8 cellular contexts compared by ENCODE assay signal in genomic region chr10:47024399-47025252, GRCh38.
DNase-seq lines count a peak whose midpoint lies in the region; ATAC-seq and TF ChIP-seq lines count a peak whose summit lies in the region.

No MANE protein-coding gene starts in this region.

- peak overlapping the region in 1 of 8 donors; percentile 56 for H3K27ac Mint-ChIP-seq in CD8-positive, alpha-beta memory T cell
- no peak overlapping the region for H3K27ac Mint-ChIP-seq in activated CD4-positive, alpha-beta T cell treated with anti-CD3 and anti-CD28 coated beads for 36 hours

- H3K4me3 Mint-ChIP-seq in CD8-positive, alpha-beta memory T cell: no peak overlapping the region
- H3K4me3 Mint-ChIP-seq in activated CD4-positive, alpha-beta T cell treated with anti-CD3 and anti-CD28 coated beads for 36 hours: no peak overlapping the region

- H3K36me3 ChIP-seq in CD8-positive, alpha-beta memory T cell (ENCODE audit: insufficient read depth, low read length): no peaks in the 10 kb centered on the region
- no peaks in the 10 kb centered on the region for H3K36me3 ChIP-seq in left lung

- POLR2A ChIA-PET in CD8-positive, alpha-beta memory T cell (lab: Charles Lee): no interaction called here
- POLR2A ChIA-PET in activated CD4-positive, alpha-beta T cell treated with anti-CD3 and anti-CD28 coated beads for 36 hours (lab: Charles Lee): no interaction called here

- ATAC-seq in GM21360 (IDR thresholded peaks at IDR 0.05; ENCODE audit: unreplicated experiment): peak; percentile 63
- ATAC-seq in activated CD4-positive, alpha-beta T cell treated with anti-CD3 and anti-CD28 coated beads for 36 hours: peak; percentile 97
- ATAC-seq in left lung: peak; percentile 83
- no peak for ATAC-seq in HG02970 (IDR thresholded peaks at IDR 0.05; ENCODE audit: low FRiP score, unreplicated experiment)

- CTCF ChIA-PET in CD8-positive, alpha-beta memory T cell (lab: Charles Lee): interaction anchor here (0.7 to 6.2 kb wide), 29 partner anchors 10 to 426 kb away, joined by 3 to 95 read pairs (median 4); no protein-coding TSS in a partner anchor
- CTCF ChIA-PET in activated CD4-positive, alpha-beta T cell treated with anti-CD3 and anti-CD28 coated beads for 36 hours (lab: Charles Lee): interaction anchor here (0.6 to 3.6 kb wide), 27 partner anchors 9 to 410 kb away, joined by 3 to 45 read pairs (median 3); no protein-coding TSS in a partner anchor

- peaks cover 0 to 5% (median 0%) of the 10 kb centered on the region in 3 donors for H3K4me1 Mint-ChIP-seq in CD8-positive, alpha-beta memory T cell
- peaks cover 5% of the 10 kb centered on the region for H3K4me1 Mint-ChIP-seq in activated CD4-positive, alpha-beta T cell treated with anti-CD3 and anti-CD28 coated beads for 36 hours

- H3K27me3 ChIP-seq in CD8-positive, alpha-beta memory T cell (ENCODE audit: insufficient read depth, low read length, poor library complexity, severe bottlenecking): no peaks in the 10 kb centered on the region
- H3K27me3 ChIP-seq in left lung: no peaks in the 10 kb centered on the region

- H3K4me1 ChIP-seq in CD8-positive, alpha-beta memory T cell (ENCODE audit: insufficient read depth, low read length): no peaks in the 10 kb centered on the region
- H3K4me1 ChIP-seq in left lung: no peaks in the 10 kb centered on the region

- DNase-seq in CD8-positive, alpha-beta memory T cell: peak; percentile 25 to 76 (median 42)
- peak; percentile 11 for DNase-seq in NCI-H1105 (lab: John Stamatoyannopoulos, UW)
- peak; percentile 84 for DNase-seq in activated CD4-positive, alpha-beta T cell treated with anti-CD3 and anti-CD28 coated beads for 36 hours
- DNase-seq in cerebellum (ENCODE audit: low spot score): peak; percentile 80
- DNase-seq in left lung: peak; percentile 40 to 81
- DNase-seq in stimulated activated CD4-positive, alpha-beta T cell treated with anti-CD3 and anti-CD28 coated beads, TNF-alpha, amount 100 ng/mL, for 1 hour (ENCODE audit: low read depth in 3 of 3, low spot score in 1 of 3): peak in 2 of 3 donors; percentile 35 to 55

- H3K36me3 Mint-ChIP-seq in CD8-positive, alpha-beta memory T cell: no peaks in the 10 kb centered on the region
- H3K36me3 Mint-ChIP-seq in activated CD4-positive, alpha-beta T cell treated with anti-CD3 and anti-CD28 coated beads for 36 hours (ENCODE audit: low read depth): no peaks in the 10 kb centered on the region

- TF ChIP-seq CTCF in left lung (IDR thresholded peaks at IDR 0.05): peak; percentile 63 to 71

- no peaks in the 10 kb centered on the region for H3K9me3 ChIP-seq in CD8-positive, alpha-beta memory T cell (ENCODE audit: low read length)
- no peaks in the 10 kb centered on the region for H3K9me3 ChIP-seq in left lung

- H3K9me3 Mint-ChIP-seq in CD8-positive, alpha-beta memory T cell: no peaks in the 10 kb centered on the region
- H3K9me3 Mint-ChIP-seq in activated CD4-positive, alpha-beta T cell treated with anti-CD3 and anti-CD28 coated beads for 36 hours (ENCODE audit: low read depth): no peaks in the 10 kb centered on the region

- H3K4me3 ChIP-seq in CD8-positive, alpha-beta memory T cell (ENCODE audit: low read length): no peak overlapping the region
- no peak overlapping the region for H3K4me3 ChIP-seq in left lung

- peaks cover 6 to 7% of the 10 kb centered on the region in 2 donors for H3K27me3 Mint-ChIP-seq in CD8-positive, alpha-beta memory T cell
- peaks cover 6% of the 10 kb centered on the region for H3K27me3 Mint-ChIP-seq in activated CD4-positive, alpha-beta T cell treated with anti-CD3 and anti-CD28 coated beads for 36 hours

- intact Hi-C loops in activated CD4-positive, alpha-beta T cell treated with anti-CD3 and anti-CD28 coated beads for 36 hours (cut with DNase I, micrococcal nuclease): loop anchor here (1.0 kb wide), 3 partner anchors 23 to 316 kb away; no protein-coding TSS in a partner anchor
- intact Hi-C loops in left lung (cut with DNase I): loop anchor here in 1 of 2 donors (10.0 kb wide), 1 partner anchor 290 kb away; no protein-coding TSS in a partner anchor

- H3K27ac ChIP-seq in CD8-positive, alpha-beta memory T cell (ENCODE audit: low read depth, low read length): no peak overlapping the region
- H3K27ac ChIP-seq in left lung: no peak overlapping the region

Comparison
In these comparisons a context has a peak if more than half of its experiments do, and no peak if none do; other contexts are left out.
1. DNase-seq: peak in every context shown above with its lines; median percentile 84 in activated CD4-positive, alpha-beta T cell treated with anti-CD3 and anti-CD28 coated beads for 36 hours; 80 in cerebellum; 60 in left lung; 45 in stimulated activated CD4-positive, alpha-beta T cell treated with anti-CD3 and anti-CD28 coated beads, TNF-alpha, amount 100 ng/mL, for 1 hour; 42 in CD8-positive, alpha-beta memory T cell; 11 in NCI-H1105.